Comparison of ENCODE assay signal across 16 cellular contexts in the genomic region with DNA sequence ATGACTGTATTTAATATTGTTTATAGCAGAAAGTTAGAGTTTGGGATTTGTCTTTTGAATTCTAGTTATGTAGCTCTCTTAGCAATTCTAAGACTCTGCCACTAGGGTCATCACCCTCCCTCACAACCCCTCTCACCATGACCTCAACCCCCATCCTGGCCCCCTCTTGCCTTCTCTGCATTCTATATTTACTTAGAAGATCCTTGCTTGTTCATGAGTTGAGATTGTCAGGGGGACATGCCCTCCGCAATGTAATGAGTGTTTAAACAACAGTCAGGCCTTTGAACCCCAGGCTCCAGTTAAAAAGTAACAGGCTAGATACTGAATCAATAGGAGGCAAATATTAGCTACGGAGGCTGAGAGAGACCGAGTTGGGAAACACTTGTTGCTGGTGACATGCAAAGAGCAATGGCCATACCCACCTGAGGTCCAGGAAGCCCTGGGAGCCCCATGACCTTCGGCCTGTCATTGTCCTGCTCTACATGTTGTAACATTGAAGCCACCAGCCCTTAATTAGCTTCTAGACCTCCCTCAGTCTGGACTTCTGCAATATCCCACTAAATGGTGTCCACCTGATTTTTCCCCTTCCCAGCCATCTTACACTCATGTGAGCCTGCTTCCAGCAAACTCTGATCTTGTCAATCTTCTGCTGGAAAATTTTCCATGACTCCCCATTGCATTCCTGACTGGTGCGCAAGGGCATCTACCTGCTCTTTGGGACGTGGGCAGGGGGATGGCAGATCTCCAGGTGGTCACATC.
"Had no signal": no experiment of that assay in that cellular context is flagged by ENCODE, and none has a peak within 500 bp of the region (broad histone marks: within the 10 kb centered on the region; RNA-seq: fewer than 3 reads in every experiment).

No MANE protein-coding gene starts in this region.

- H3K36me3 ChIP-seq: adrenal gland, upper lobe of right lung had no signal

- H3K27me3 ChIP-seq: adrenal gland, upper lobe of right lung had no signal

- ATAC-seq: activated T-helper 17 cell treated with anti-CD3 and anti-CD28 coated beads, Interleukin-2, amount 50 U/mL, for 72 hours; mucosa of descending colon; natural killer cell; upper lobe of right lung had no signal

- H3K27ac ChIP-seq: adrenal gland, upper lobe of right lung had no signal

- DNase-seq: activated CD4-positive, alpha-beta T cell treated with anti-CD3 and anti-CD28 coated beads, Interleukin-2, amount 50 U/mL, for 1 hour; activated naive CD4-positive, alpha-beta T cell treated with anti-CD3 and anti-CD28 coated beads for 36 hours; activated T-cell treated with anti-CD3 and anti-CD28 coated beads for 4 hours; adrenal gland; central memory CD4-positive, alpha-beta T cell; cortex of kidney; effector CD8-positive, alpha-beta T cell; hippocampal formation; mucosa of descending colon; natural killer cell; occipital lobe; stimulated activated CD4-positive, alpha-beta T cell treated with anti-CD3 and anti-CD28 coated beads, Interleukin-4, amount 100 ng/mL, for 24 hours; T-helper 1 cell; upper lobe of right lung had no signal

- H3K9me3 ChIP-seq: adrenal gland, mucosa of descending colon, upper lobe of right lung had no signal

- H3K4me3 Mint-ChIP-seq: activated naive CD4-positive, alpha-beta T cell treated with anti-CD3 and anti-CD28 coated beads for 36 hours; activated T-helper 17 cell treated with anti-CD3 and anti-CD28 coated beads, Interleukin-2, amount 50 U/mL, for 72 hours; natural killer cell; stimulated activated naive CD8-positive, alpha-beta T cell treated with anti-CD3 and anti-CD28 coated beads, Interleukin-15, Interleukin-2, amounts not matched to agents 100 ng/mL and 50 ng/mL, for 24 hours had no signal

- H3K27ac Mint-ChIP-seq: activated naive CD4-positive, alpha-beta T cell treated with anti-CD3 and anti-CD28 coated beads for 36 hours; activated T-helper 17 cell treated with anti-CD3 and anti-CD28 coated beads, Interleukin-2, amount 50 U/mL, for 72 hours; natural killer cell; stimulated activated naive CD8-positive, alpha-beta T cell treated with anti-CD3 and anti-CD28 coated beads, Interleukin-15, Interleukin-2, amounts not matched to agents 100 ng/mL and 50 ng/mL, for 24 hours had no signal

- H3K9me3 Mint-ChIP-seq: activated naive CD4-positive, alpha-beta T cell treated with anti-CD3 and anti-CD28 coated beads for 36 hours; activated T-helper 17 cell treated with anti-CD3 and anti-CD28 coated beads, Interleukin-2, amount 50 U/mL, for 72 hours; natural killer cell; stimulated activated naive CD8-positive, alpha-beta T cell treated with anti-CD3 and anti-CD28 coated beads, Interleukin-15, Interleukin-2, amounts not matched to agents 100 ng/mL and 50 ng/mL, for 24 hours had no signal

- H3K27me3 Mint-ChIP-seq: stimulated activated naive CD8-positive, alpha-beta T cell treated with anti-CD3 and anti-CD28 coated beads, Interleukin-15, Interleukin-2, amounts not matched to agents 100 ng/mL and 50 ng/mL, for 24 hours had no signal

- H3K4me3 ChIP-seq: adrenal gland, mucosa of descending colon, upper lobe of right lung had no signal

- H3K36me3 Mint-ChIP-seq: natural killer cell had no signal

- H3K4me1 Mint-ChIP-seq: activated T-helper 17 cell treated with anti-CD3 and anti-CD28 coated beads, Interleukin-2, amount 50 U/mL, for 72 hours; natural killer cell had no signal
